Comparison of ENCODE assay signal across 15 cellular contexts in genomic region chr5:84286662-84287061, GRCh38.
"Had no signal": no experiment of that assay in that cellular context is flagged by ENCODE, and none has a peak within 500 bp of the region (broad histone marks: within the 10 kb centered on the region; RNA-seq: fewer than 3 reads in every experiment).

No MANE protein-coding gene starts in this region.

- H3K27me3 ChIP-seq: cardiac muscle cell, gastroesophageal sphincter, stomach, thyroid gland, vagina had no signal

- DNase-seq: activated CD4-positive, alpha-beta memory T cell treated with anti-CD3 and anti-CD28 coated beads, Interleukin-2, amount 10 ng/mL, durations not matched to agents 7 days and 5 days; activated CD8-positive, alpha-beta memory T cell treated with anti-CD3 and anti-CD28 coated beads, Interleukin-2, amount 50 U/mL, for 4 hours; activated gamma-delta T cell treated with Interleukin-2 at 50 U/mL for 16 hours; activated T-cell treated with anti-CD3 and anti-CD28 coated beads, Interleukin-2, amount 50 U/mL, for 72 hours; aorta; hippocampal formation; retina; stimulated activated CD4-positive, alpha-beta T cell treated with anti-CD3 and anti-CD28 coated beads, Interleukin-4, amount 100 ng/mL, for 4 hours; stomach; T-helper 9 cell had no signal

- H3K36me3 ChIP-seq: cardiac muscle cell, gastroesophageal sphincter, stomach, thyroid gland, vagina had no signal

- H3K4me1 ChIP-seq: gastroesophageal sphincter, parathyroid adenoma, stomach, thyroid gland, vagina had no signal

- H3K4me3 ChIP-seq: cardiac muscle cell, gastroesophageal sphincter, stomach, thyroid gland, vagina had no signal

- H3K27ac ChIP-seq: cardiac muscle cell, gastroesophageal sphincter, parathyroid adenoma, stomach, thyroid gland, vagina had no signal

- ATAC-seq: activated T-cell treated with anti-CD3 and anti-CD28 coated beads, Interleukin-2, amount 50 U/mL, for 72 hours; gastroesophageal sphincter had no signal

- H3K9me3 ChIP-seq: gastroesophageal sphincter, stomach, thyroid gland, vagina had no signal
